Comparison of ENCODE assay signal across 13 cellular contexts in the genomic region with DNA sequence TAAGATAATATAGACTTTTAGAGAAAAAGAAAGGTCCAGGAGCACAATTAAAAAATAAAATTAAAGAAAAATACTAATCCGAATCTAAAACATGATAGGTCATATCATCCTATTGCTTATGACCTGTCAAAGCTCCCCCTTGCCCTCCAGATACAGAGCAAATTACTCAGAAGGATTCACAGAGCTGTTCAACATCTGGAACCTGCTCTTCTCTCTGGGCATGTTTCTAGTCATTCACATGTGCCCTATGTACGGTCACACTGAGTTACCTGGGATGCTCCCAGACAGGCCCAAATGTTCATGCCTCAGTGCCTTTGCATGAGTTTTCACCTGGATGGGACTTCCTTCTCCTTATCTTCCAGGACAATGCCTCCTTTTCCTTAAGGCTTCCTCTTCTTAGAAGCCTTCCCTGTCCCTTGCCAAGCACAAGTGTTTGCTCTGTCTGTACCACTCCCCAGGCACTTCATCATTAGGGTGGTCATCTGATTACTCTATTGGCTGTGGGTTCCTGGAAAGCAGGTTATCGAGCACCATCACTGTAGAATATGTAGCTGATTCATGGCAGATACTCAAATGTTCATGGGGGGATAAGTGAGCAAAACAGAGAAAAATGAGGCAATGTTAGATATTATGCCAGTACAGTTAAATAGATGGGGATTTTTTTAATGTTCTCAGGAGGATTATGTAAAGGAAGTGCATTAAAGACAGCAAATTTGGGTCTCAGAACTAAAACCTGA. TPM values are rescaled to one million over a fixed set of nuclear protein-coding genes. Genes with fewer than 3 reads are reported as not detected.
DNase-seq lines count a peak whose midpoint lies in the region; ATAC-seq and TF ChIP-seq lines count a peak whose summit lies in the region.
"Had no signal": no experiment of that assay in that cellular context is flagged by ENCODE, and none has a peak within 500 bp of the region (broad histone marks: within the 10 kb centered on the region; RNA-seq: fewer than 3 reads in every experiment).

No MANE protein-coding gene starts in this region.

- no peak for TF ChIP-seq CTCF in SK-N-SH (IDR thresholded peaks at IDR 0.05)

- H2AFZ ChIP-seq in SK-N-SH (ENCODE audit: low read depth) = no peak overlapping the region

- DNase-seq in activated naive CD4-positive, alpha-beta T cell treated with anti-CD3 and anti-CD28 coated beads, Interleukin-2, amount 10 ng/mL, durations not matched to agents 7 days and 5 days = no peak
- DNase-seq in activated naive CD4-positive, alpha-beta T cell treated with Interleukin-2 at 50 U/mL for 16 hours = no peak
- no peak for DNase-seq in central memory CD8-positive, alpha-beta T cell (ENCODE audit: low spot score in 2 of 2)
- DNase-seq in SHP77 treated with DMSO at 0.1 percent for 48 hours (lab: John Stamatoyannopoulos, UW) (no peak), cerebellum (ENCODE audit: low spot score) (no peak), iPS-NIHi11 (ENCODE audit: low spot score) (no peak), SK-N-SH (no peak)
- DNase-seq: activated CD4-positive, alpha-beta T cell treated with anti-CD3 and anti-CD28 coated beads for 1 hour; DND-41; NCI-H2081 had no signal

- H3K27me3 ChIP-seq in SK-N-SH (ENCODE audit: insufficient read depth) = no peaks in the 10 kb centered on the region

- WGBS in SK-N-SH (ENCODE audit: low lambda C conversion rate) = 31% methylated on average over 3 of the region's 3 CpGs

- H3K4me2 ChIP-seq in SK-N-SH = no peak overlapping the region
- H3K4me2 ChIP-seq: KMS-11 had no signal

- no peaks in the 10 kb centered on the region for H3K9me3 ChIP-seq in SK-N-SH

- H3K4me3 ChIP-seq in SK-N-SH (ENCODE audit: low read depth in 2 of 2, low read length in 1 of 2) = no peak overlapping the region

- no peak for TF ChIP-seq RAD21 in SK-N-SH (IDR thresholded peaks at IDR 0.05; ENCODE audit: low read length)

- peak; percentile 53 for ATAC-seq in HG03354 (IDR thresholded peaks at IDR 0.05; ENCODE audit: poor library complexity, severe bottlenecking, unreplicated experiment)
- peak; percentile 29 for ATAC-seq in central memory CD8-positive, alpha-beta T cell (replicated peaks; ENCODE audit: extremely low read depth, poor library complexity, severe bottlenecking)
- ATAC-seq: SK-N-SH treated with all-trans-retinoic acid at 6 μM for 48 hours had no signal

- H3K4me3 Mint-ChIP-seq in activated naive CD4-positive, alpha-beta T cell treated with anti-CD3 and anti-CD28 coated beads, Interleukin-2, amount 10 ng/mL, durations not matched to agents 7 days and 5 days = no peak overlapping the region
- peak overlapping the region; percentile 72 for H3K4me3 Mint-ChIP-seq in central memory CD8-positive, alpha-beta T cell

- no peaks in the 10 kb centered on the region for H3K36me3 ChIP-seq in SK-N-SH (replicated peaks in 1 of 2; ENCODE audit: control insufficient read depth in 1 of 2, insufficient read depth in 2 of 2, low read length in 1 of 2)

- H3K79me2 ChIP-seq in SK-N-SH (ENCODE audit: insufficient read depth) = no peaks in the 10 kb centered on the region

- H4K20me1 ChIP-seq in SK-N-SH (ENCODE audit: insufficient read depth) = no peaks in the 10 kb centered on the region

- CTCF ChIA-PET in activated naive CD4-positive, alpha-beta T cell treated with anti-CD3 and anti-CD28 coated beads, Interleukin-2, amount 10 ng/mL, durations not matched to agents 7 days and 5 days (lab: Charles Lee) = interaction anchor here (0.6 to 1.3 kb wide), 4 partner anchors 12 to 65 kb away, joined by 3 read pairs; no protein-coding TSS in a partner anchor
- CTCF ChIA-PET in SK-N-SH (lab: Yijun Ruan, JAX) = interaction anchor here (0.8 to 2.2 kb wide), 5 partner anchors 9 to 249 kb away, joined by 3 to 9 read pairs (median 4); no protein-coding TSS in a partner anchor

- no peaks in the 10 kb centered on the region; a peak in 1 of 4 replicates for H3K4me1 ChIP-seq in SK-N-SH (ENCODE audit: control insufficient read depth in 1 of 2, insufficient read depth in 2 of 2, low read depth in 1 of 2, low read length in 1 of 2)

- H3K9me2 ChIP-seq in SK-N-SH = no peaks in the 10 kb centered on the region

- peak overlapping the region; percentile 74 for H3K27ac Mint-ChIP-seq in activated naive CD4-positive, alpha-beta T cell treated with anti-CD3 and anti-CD28 coated beads, Interleukin-2, amount 10 ng/mL, durations not matched to agents 7 days and 5 days
- H3K27ac Mint-ChIP-seq in central memory CD8-positive, alpha-beta T cell (ENCODE audit: low read depth) = peak overlapping the region; percentile 92

- H3K36me3 Mint-ChIP-seq in activated naive CD4-positive, alpha-beta T cell treated with anti-CD3 and anti-CD28 coated beads, Interleukin-2, amount 10 ng/mL, durations not matched to agents 7 days and 5 days = peaks cover 5% of the 10 kb centered on the region
- H3K36me3 Mint-ChIP-seq in central memory CD8-positive, alpha-beta T cell (ENCODE audit: insufficient read depth) = peaks cover 3% of the 10 kb centered on the region

- H3K9me3 Mint-ChIP-seq in activated naive CD4-positive, alpha-beta T cell treated with anti-CD3 and anti-CD28 coated beads, Interleukin-2, amount 10 ng/mL, durations not matched to agents 7 days and 5 days = peaks cover 16% of the 10 kb centered on the region
- no peaks in the 10 kb centered on the region for H3K9me3 Mint-ChIP-seq in central memory CD8-positive, alpha-beta T cell

- no peaks in the 10 kb centered on the region for H3K27me3 Mint-ChIP-seq in activated naive CD4-positive, alpha-beta T cell treated with anti-CD3 and anti-CD28 coated beads, Interleukin-2, amount 10 ng/mL, durations not matched to agents 7 days and 5 days
- no peaks in the 10 kb centered on the region for H3K27me3 Mint-ChIP-seq in central memory CD8-positive, alpha-beta T cell

- H3K4me1 Mint-ChIP-seq in activated naive CD4-positive, alpha-beta T cell treated with anti-CD3 and anti-CD28 coated beads, Interleukin-2, amount 10 ng/mL, durations not matched to agents 7 days and 5 days = peaks cover 33% of the 10 kb centered on the region
- peaks cover 52% of the 10 kb centered on the region for H3K4me1 Mint-ChIP-seq in central memory CD8-positive, alpha-beta T cell

- no peaks in the 10 kb centered on the region for H3F3A ChIP-seq in SK-N-SH (replicated peaks; ENCODE audit: insufficient read depth)

- H3K27ac ChIP-seq in SK-N-SH (ENCODE audit: low read depth in 2 of 2, low read length in 1 of 2) = no peak overlapping the region
- H3K27ac ChIP-seq: KMS-11 had no signal

- TF ChIP-seq EP300 in SK-N-SH (IDR thresholded peaks at IDR 0.05; ENCODE audit: borderline replicate concordance in 1 of 2, low read depth in 1 of 2, low read length in 1 of 2) = no peak

- no peak overlapping the region for H3K9ac ChIP-seq in SK-N-SH
- H3K9ac ChIP-seq: KMS-11 had no signal

- POLR2A ChIA-PET in SK-N-SH (lab: Yijun Ruan, JAX) = no interaction called here

TF ChIP-seq in SK-N-SH, 30 proteins besides CTCF, POLR2A, EP300 and RAD21:
- TF ChIP-seq RCOR1 (IDR thresholded peaks at IDR 0.05; ENCODE audit: low read length) = no peak
- TF ChIP-seq YY1 (IDR thresholded peaks at IDR 0.05; ENCODE audit: low read depth) = no peak
- TF ChIP-seq ELF1 (IDR thresholded peaks at IDR 0.05) = no peak
- TF ChIP-seq, protein P1, sequence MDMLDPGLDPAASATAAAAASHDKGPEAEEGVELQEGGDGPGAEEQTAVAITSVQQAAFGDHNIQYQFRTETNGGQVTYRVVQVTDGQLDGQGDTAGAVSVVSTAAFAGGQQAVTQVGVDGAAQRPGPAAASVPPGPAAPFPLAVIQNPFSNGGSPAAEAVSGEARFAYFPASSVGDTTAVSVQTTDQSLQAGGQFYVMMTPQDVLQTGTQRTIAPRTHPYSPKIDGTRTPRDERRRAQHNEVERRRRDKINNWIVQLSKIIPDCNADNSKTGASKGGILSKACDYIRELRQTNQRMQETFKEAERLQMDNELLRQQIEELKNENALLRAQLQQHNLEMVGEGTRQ (IDR thresholded peaks at IDR 0.05; ENCODE audit: borderline replicate concordance, low read depth, low read length) = no peak
- TF ChIP-seq FOXJ3 (CRISPR knock-in tag; IDR thresholded peaks at IDR 0.05) = no peak

RNA-seq across cellular contexts. Expression of a gene that starts 12.0 kb away (rescaled TPM):
- 3.4 TPM for total RNA-seq in cerebellum
- not detected in 2 replicates for polyA plus RNA-seq in SK-N-SH (2012; rRNA removed)
- polyA plus RNA-seq in SK-N-SH (2012; cell fraction: cytosol; rRNA removed) = 0.01 and 0.03 TPM in 2 replicates
- polyA plus RNA-seq in SK-N-SH (2012; cell fraction: nucleus; rRNA removed) = not detected in 2 replicates
